9 cellular contexts compared by ENCODE assay signal in genomic region chr7:123154231-123154860, GRCh38. TPM values are rescaled to one million over a fixed set of nuclear protein-coding genes. Genes with fewer than 3 reads are reported as not detected.
DNase-seq lines count a peak whose midpoint lies in the region; ATAC-seq and TF ChIP-seq lines count a peak whose summit lies in the region.
"Had no signal": no experiment of that assay in that cellular context is flagged by ENCODE, and none has a peak within 500 bp of the region (broad histone marks: within the 10 kb centered on the region; RNA-seq: fewer than 3 reads in every experiment).

No MANE protein-coding gene starts in this region.

- no peak overlapping the region for H3K4me3 Mint-ChIP-seq in endodermal cell
- H3K4me3 Mint-ChIP-seq: T-helper 17 cell had no signal

- no peaks in the 10 kb centered on the region for H3K27me3 Mint-ChIP-seq in endodermal cell (ENCODE audit: insufficient read depth)
- H3K27me3 Mint-ChIP-seq: T-helper 17 cell had no signal

- WGBS in endodermal cell (ENCODE audit: insufficient coverage in 1 of 2, insufficient read length in 1 of 2), 2 experiments: 21 to 26% methylated on average over 3 of the region's 3 CpGs
- 0% methylated on average over 3 of the region's 3 CpGs for WGBS in suprapubic skin

- no peak for TF ChIP-seq EP300 in suprapubic skin (IDR thresholded peaks at IDR 0.05)

- no peaks in the 10 kb centered on the region for H3K36me3 Mint-ChIP-seq in endodermal cell (ENCODE audit: low read depth)

- H3K27me3 ChIP-seq in BE2C (no peaks in the 10 kb centered on the region), endodermal cell (ENCODE audit: control insufficient read depth, insufficient read depth, low read length, poor library complexity, severe bottlenecking) (no peaks in the 10 kb centered on the region), suprapubic skin (no peaks in the 10 kb centered on the region)

- H3K4me1 Mint-ChIP-seq in endodermal cell: no peaks in the 10 kb centered on the region

- no peak overlapping the region for H3K27ac Mint-ChIP-seq in endodermal cell
- H3K27ac Mint-ChIP-seq: T-helper 17 cell had no signal

- H3K27ac ChIP-seq in endodermal cell (ENCODE audit: low read depth, low read length) (no peak overlapping the region), suprapubic skin (no peak overlapping the region)

- TF ChIP-seq CTCF in BE2C (IDR thresholded peaks at IDR 0.05; ENCODE audit: low read depth, low read length): peak; percentile 93
- peak; percentile 93 for TF ChIP-seq CTCF in endodermal cell (conservative IDR thresholded peaks at IDR 0.05)
- TF ChIP-seq CTCF in suprapubic skin (IDR thresholded peaks at IDR 0.05): peak; percentile 55 to 60

- H3K9ac ChIP-seq in endodermal cell (ENCODE audit: extremely low read depth, low read length, poor library complexity, severe bottlenecking): no peak overlapping the region

- DNase-seq in BE2C (peak; percentile 78), NCI-H1417 treated with DMSO at 0.1 percent for 48 hours (lab: John Stamatoyannopoulos, UW) (peak; percentile 52), SW480 (ENCODE audit: low spot score) (peak; percentile 78), endodermal cell (peak; percentile 87), lung microvascular endothelial cell (ENCODE audit: low read depth in 2 of 2) (peak; percentile 89 to 91), suprapubic skin (ENCODE audit: low spot score in 2 of 2) (peak in 1 of 2 donors; percentile 67)

- no peak for TF ChIP-seq POLR2A in suprapubic skin (IDR thresholded peaks at IDR 0.05)

- H3K9me3 Mint-ChIP-seq in endodermal cell: no peaks in the 10 kb centered on the region

- H3K4me1 ChIP-seq in BE2C (no peaks in the 10 kb centered on the region), endodermal cell (ENCODE audit: control insufficient read depth, insufficient read depth, low read length) (no peaks in the 10 kb centered on the region), suprapubic skin (no peaks in the 10 kb centered on the region)

- H3K9me3 ChIP-seq in BE2C: no peaks in the 10 kb centered on the region
- H3K9me3 ChIP-seq in endodermal cell (ENCODE audit: control insufficient read depth, low read length): no peaks in the 10 kb centered on the region
- no peaks in the 10 kb centered on the region for H3K9me3 ChIP-seq in suprapubic skin

- H3K36me3 ChIP-seq in BE2C (no peaks in the 10 kb centered on the region), endodermal cell (ENCODE audit: control insufficient read depth, insufficient read depth, low read length) (no peaks in the 10 kb centered on the region), suprapubic skin (no peaks in the 10 kb centered on the region)

- peak; percentile 92 for ATAC-seq in GM18520 (IDR thresholded peaks at IDR 0.05; ENCODE audit: unreplicated experiment)
- ATAC-seq in HG02943 (IDR thresholded peaks at IDR 0.05; ENCODE audit: low read depth, unreplicated experiment): peak; percentile 95
- ATAC-seq: T-helper 17 cell had no signal

- H3K4me3 ChIP-seq in BE2C (ENCODE audit: low read depth, low read length): no peak overlapping the region
- no peak overlapping the region for H3K4me3 ChIP-seq in endodermal cell (ENCODE audit: low read length)
- H3K4me3 ChIP-seq in suprapubic skin: no peak overlapping the region

RNA-seq across cellular contexts. Expression of gene SLC13A1, which starts 45.4 kb away (rescaled TPM):
- not detected for polyA plus RNA-seq in BE2C (2012; ENCODE audit: insufficient read depth, insufficient read length, low read depth)
- total RNA-seq in endodermal cell (not detected), lung microvascular endothelial cell (not detected in 2 replicates), suprapubic skin (not detected)
- not detected for polyA plus RNA-seq in endodermal cell (2013, experiment 1 of 2)
- polyA plus RNA-seq in endodermal cell (2013, experiment 2 of 2): not detected
- total RNA-seq: T-helper 17 cell had no signal
